In genomic region chr2:74168739-74169138, GRCh38 we compare ENCODE assay signal across 1 cellular context.
TF ChIP-seq lines count a peak whose summit lies in the region.

No MANE protein-coding gene starts in this region.

TF ChIP-seq in GM23338, 12 proteins besides CTCF, POLR2A, EP300 and RAD21:
- TF ChIP-seq JUNB (IDR thresholded peaks at IDR 0.05; ENCODE audit: unreplicated experiment), result no peak
- TF ChIP-seq, protein P1, sequence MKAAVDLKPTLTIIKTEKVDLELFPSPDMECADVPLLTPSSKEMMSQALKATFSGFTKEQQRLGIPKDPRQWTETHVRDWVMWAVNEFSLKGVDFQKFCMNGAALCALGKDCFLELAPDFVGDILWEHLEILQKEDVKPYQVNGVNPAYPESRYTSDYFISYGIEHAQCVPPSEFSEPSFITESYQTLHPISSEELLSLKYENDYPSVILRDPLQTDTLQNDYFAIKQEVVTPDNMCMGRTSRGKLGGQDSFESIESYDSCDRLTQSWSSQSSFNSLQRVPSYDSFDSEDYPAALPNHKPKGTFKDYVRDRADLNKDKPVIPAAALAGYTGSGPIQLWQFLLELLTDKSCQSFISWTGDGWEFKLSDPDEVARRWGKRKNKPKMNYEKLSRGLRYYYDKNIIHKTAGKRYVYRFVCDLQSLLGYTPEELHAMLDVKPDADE (IDR thresholded peaks at IDR 0.05), result no peak
- no peak for TF ChIP-seq ZNF331 (CRISPR knock-in tag; IDR thresholded peaks at IDR 0.05; ENCODE audit: low read depth)
- TF ChIP-seq, protein P2, sequence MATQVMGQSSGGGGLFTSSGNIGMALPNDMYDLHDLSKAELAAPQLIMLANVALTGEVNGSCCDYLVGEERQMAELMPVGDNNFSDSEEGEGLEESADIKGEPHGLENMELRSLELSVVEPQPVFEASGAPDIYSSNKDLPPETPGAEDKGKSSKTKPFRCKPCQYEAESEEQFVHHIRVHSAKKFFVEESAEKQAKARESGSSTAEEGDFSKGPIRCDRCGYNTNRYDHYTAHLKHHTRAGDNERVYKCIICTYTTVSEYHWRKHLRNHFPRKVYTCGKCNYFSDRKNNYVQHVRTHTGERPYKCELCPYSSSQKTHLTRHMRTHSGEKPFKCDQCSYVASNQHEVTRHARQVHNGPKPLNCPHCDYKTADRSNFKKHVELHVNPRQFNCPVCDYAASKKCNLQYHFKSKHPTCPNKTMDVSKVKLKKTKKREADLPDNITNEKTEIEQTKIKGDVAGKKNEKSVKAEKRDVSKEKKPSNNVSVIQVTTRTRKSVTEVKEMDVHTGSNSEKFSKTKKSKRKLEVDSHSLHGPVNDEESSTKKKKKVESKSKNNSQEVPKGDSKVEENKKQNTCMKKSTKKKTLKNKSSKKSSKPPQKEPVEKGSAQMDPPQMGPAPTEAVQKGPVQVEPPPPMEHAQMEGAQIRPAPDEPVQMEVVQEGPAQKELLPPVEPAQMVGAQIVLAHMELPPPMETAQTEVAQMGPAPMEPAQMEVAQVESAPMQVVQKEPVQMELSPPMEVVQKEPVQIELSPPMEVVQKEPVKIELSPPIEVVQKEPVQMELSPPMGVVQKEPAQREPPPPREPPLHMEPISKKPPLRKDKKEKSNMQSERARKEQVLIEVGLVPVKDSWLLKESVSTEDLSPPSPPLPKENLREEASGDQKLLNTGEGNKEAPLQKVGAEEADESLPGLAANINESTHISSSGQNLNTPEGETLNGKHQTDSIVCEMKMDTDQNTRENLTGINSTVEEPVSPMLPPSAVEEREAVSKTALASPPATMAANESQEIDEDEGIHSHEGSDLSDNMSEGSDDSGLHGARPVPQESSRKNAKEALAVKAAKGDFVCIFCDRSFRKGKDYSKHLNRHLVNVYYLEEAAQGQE (IDR thresholded peaks at IDR 0.05; ENCODE audit: unreplicated experiment), result no peak
- no peak for TF ChIP-seq ZNF114 (CRISPR knock-in tag; IDR thresholded peaks at IDR 0.05)
- no peak for TF ChIP-seq EZH2phosphoT487 (IDR thresholded peaks at IDR 0.05; ENCODE audit: unreplicated experiment)
- no peak for TF ChIP-seq NANOG (IDR thresholded peaks at IDR 0.05; ENCODE audit: borderline replicate concordance)
- TF ChIP-seq ZNF462 (CRISPR knock-in tag; IDR thresholded peaks at IDR 0.05), result no peak
